Comparison of ENCODE assay signal across 9 cellular contexts in genomic region chr15:60375255-60375809, GRCh38. TPM values are rescaled to one million over a fixed set of nuclear protein-coding genes. Genes with fewer than 3 reads are reported as not detected.
DNase-seq lines count a peak whose midpoint lies in the region; ATAC-seq and TF ChIP-seq lines count a peak whose summit lies in the region.
"Had no signal": no experiment of that assay in that cellular context is flagged by ENCODE, and none has a peak within 500 bp of the region (broad histone marks: within the 10 kb centered on the region; RNA-seq: fewer than 3 reads in every experiment).

No MANE protein-coding gene starts in this region.

- ATAC-seq in PC-3 (no peak), HG02852 (IDR thresholded peaks at IDR 0.05; ENCODE audit: unreplicated experiment) (no peak), GM19467 (IDR thresholded peaks at IDR 0.05; ENCODE audit: unreplicated experiment) (no peak)

- no peaks in the 10 kb centered on the region for H3K27me3 ChIP-seq in PC-3 (ENCODE audit: low read length)
- no peaks in the 10 kb centered on the region for H3K27me3 ChIP-seq in sigmoid colon
- H3K27me3 ChIP-seq: ovary had no signal

- no peak for TF ChIP-seq EP300 in sigmoid colon (IDR thresholded peaks at IDR 0.05)

- POLR2A ChIA-PET in PC-3 (lab: Charles Lee; ENCODE audit: unreplicated experiment) = interaction anchor here (0.5 to 1.3 kb wide), 2 partner anchors 23 to 42 kb away, joined by 3 to 13 read pairs; partner anchors contain the start of gene ANXA2

- TF ChIP-seq POLR2A in sigmoid colon (IDR thresholded peaks at IDR 0.05) = no peak

- no peak overlapping the region for H2AFZ ChIP-seq in PC-3 (ENCODE audit: low read length)

- WGBS in sigmoid colon, 2 donors = 82 to 86% methylated on average over 6 of the region's 6 CpGs

- no peak for TF ChIP-seq CTCF in PC-3 (conservative IDR thresholded peaks at IDR 0.05; ENCODE audit: low read depth, low read length)
- TF ChIP-seq CTCF in fibroblast of mammary gland (conservative IDR thresholded peaks at IDR 0.05; ENCODE audit: control insufficient read depth, insufficient read depth, low read depth, low read length) = no peak
- no peak for TF ChIP-seq CTCF in sigmoid colon (IDR thresholded peaks at IDR 0.05)

- intact Hi-C loops in PC-3 (cut with micrococcal nuclease) (no loop called here), sigmoid colon (cut with DNase I) (no loop called here)

- peaks cover 69% of the 10 kb centered on the region for H3K79me2 ChIP-seq in PC-3 (ENCODE audit: low read length)

- peak overlapping the region; percentile 98 for H3K27ac ChIP-seq in PC-3 (ENCODE audit: low read length)
- H3K27ac ChIP-seq in sigmoid colon = peak overlapping the region; percentile 58 to 84 (median 74)
- H3K27ac ChIP-seq: ovary had no signal

- H3K9me3 ChIP-seq in PC-3 (ENCODE audit: low read length) (no peaks in the 10 kb centered on the region), sigmoid colon (no peaks in the 10 kb centered on the region)
- H3K9me3 ChIP-seq: ovary had no signal

- H3K4me3 ChIP-seq in PC-3 (ENCODE audit: low read length) (peak overlapping the region; percentile 0; the same call in 1 of the 2 replicates), fibroblast of mammary gland (ENCODE audit: control insufficient read depth, low read depth, low read length) (no peak overlapping the region), sigmoid colon (no peak overlapping the region)
- H3K4me3 ChIP-seq: ovary had no signal

- TSS peak; percentile 78 for BruUV-seq in PC-3 (replicated peaks; lab: Mats Ljungman, UMichigan)

- H3F3A ChIP-seq in PC-3 (ENCODE audit: low read length, unreplicated experiment) = peaks cover 25% of the 10 kb centered on the region

- no peaks in the 10 kb centered on the region; the same call in 1 of the 2 replicates for H4K20me1 ChIP-seq in PC-3 (ENCODE audit: low read length)

- peak overlapping the region; percentile 48 for H3K9ac ChIP-seq in PC-3 (ENCODE audit: low read length)

- peaks cover 56% of the 10 kb centered on the region for H3K36me3 ChIP-seq in PC-3 (ENCODE audit: low read depth, low read length)
- peaks cover 0 to 15% (median 8%) of the 10 kb centered on the region in 4 donors for H3K36me3 ChIP-seq in sigmoid colon
- H3K36me3 ChIP-seq: ovary had no signal

- H3K4me2 ChIP-seq in PC-3 (ENCODE audit: low read length) = peak overlapping the region; percentile 44

- peaks cover 91% of the 10 kb centered on the region for H3K4me1 ChIP-seq in PC-3 (ENCODE audit: insufficient read depth, low read length)
- peaks cover 0 to 76% (median 68%) of the 10 kb centered on the region in 4 donors for H3K4me1 ChIP-seq in sigmoid colon

- DNase-seq in Daoy (ENCODE audit: low read depth) = peak; percentile 9
- no peak for DNase-seq in PC-3
- peak; percentile 41 for DNase-seq in fibroblast of mammary gland (ENCODE audit: low read depth)
- no peak for DNase-seq in sigmoid colon
- DNase-seq in DMS79 treated with DMSO at 0.1 percent for 48 hours (lab: John Stamatoyannopoulos, UW) = no peak
- no peak for DNase-seq in NK-92 treated with Interleukin-12 subunit alpha and Interleukin-12 subunit beta, amount 100 ng/mL, for 24 hours (lab: John Stamatoyannopoulos, UW)
- DNase-seq: ovary had no signal

- CTCF ChIA-PET in PC-3 (lab: Charles Lee) = interaction anchor here (0.6 kb wide), 2 partner anchors 13 to 49 kb away, joined by 3 to 4 read pairs; no protein-coding TSS in a partner anchor

- H3K9me2 ChIP-seq in PC-3 (replicated peaks; ENCODE audit: low read length) = no peaks in the 10 kb centered on the region

RNA-seq across cellular contexts. Expression of gene ANXA2, which starts 22.5 kb away (rescaled TPM):
- total RNA-seq in Daoy (2014; rRNA removed; shearing (Covaris generic)) = 2,152 and 2,505 TPM in 2 replicates
- total RNA-seq in PC-3 (2014; rRNA removed) = 2,114 and 2,202 TPM in 2 replicates
- total RNA-seq in sigmoid colon = 100 to 1,000 TPM; 157 to 366 (median 214) TPM
- 1,000 to 10,000 TPM in 2 of 3 donors, 100 to 1,000 TPM in 1; 900 to 3,307 (median 1,912) TPM for polyA plus RNA-seq in sigmoid colon

Comparison
In these comparisons a context has a peak if more than half of its experiments do, and no peak if none do; other contexts are left out.
1. DNase-seq: peak in Daoy (single experiment) and fibroblast of mammary gland (single experiment); none in PC-3 (single experiment), sigmoid colon (single experiment), DMS79 treated with DMSO at 0.1 percent for 48 hours (single experiment) and NK-92 treated with Interleukin-12 subunit alpha and Interleukin-12 subunit beta, amount 100 ng/mL, for 24 hours (single experiment).